Comparison of ENCODE assay signal across 21 cellular contexts in the genomic region with DNA sequence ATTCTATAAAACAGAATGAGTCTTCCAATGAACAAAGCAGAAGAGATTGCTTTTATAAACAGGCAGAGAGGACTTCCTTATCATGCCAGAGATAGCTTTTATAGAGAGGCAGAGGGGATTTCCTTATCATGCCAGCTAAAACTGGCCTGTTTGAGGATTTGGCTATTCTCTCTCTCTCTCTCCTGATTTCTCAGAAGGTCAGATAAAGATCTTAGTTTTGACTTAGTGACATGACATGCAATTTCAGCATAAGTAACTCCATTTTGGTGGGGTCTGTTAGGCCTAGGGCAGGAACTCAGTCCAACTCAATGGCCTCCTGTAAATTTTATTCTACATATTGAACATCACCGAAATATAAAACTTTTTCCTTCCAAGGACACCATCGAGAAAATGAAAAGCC. TPM values are rescaled to one million over a fixed set of nuclear protein-coding genes. Genes with fewer than 3 reads are reported as not detected.
A peak's percentile ranks its signal among the peaks of the same experiment; 100 is the strongest.
DNase-seq lines count a peak whose midpoint lies in the region; ATAC-seq, FAIRE-seq and TF ChIP-seq lines count a peak whose summit lies in the region.
"Had no signal": no experiment of that assay in that cellular context is flagged by ENCODE, and none has a peak within 500 bp of the region (broad histone marks: within the 10 kb centered on the region; RNA-seq: fewer than 3 reads in every experiment).

No MANE protein-coding gene starts in this region.

- BruUV-seq in K562 (replicated peaks; lab: Mats Ljungman, UMichigan): no TSS peak

- no peaks in the 10 kb centered on the region for H3K27me3 ChIP-seq in K562 (ENCODE audit: control insufficient read depth in 2 of 2, insufficient read depth in 2 of 2, low read length in 2 of 2)
- no peaks in the 10 kb centered on the region for H3K27me3 ChIP-seq in CD4-positive, alpha-beta T cell (ENCODE audit: control insufficient read depth, insufficient read depth, low read length)
- H3K27me3 ChIP-seq: SJSA1 had no signal

- TF ChIP-seq POLR2A in K562 (conservative IDR thresholded peaks at IDR 0.05) (no peak), GM12891 (IDR thresholded peaks at IDR 0.05; ENCODE audit: low read depth, low read length) (no peak)

- H3K4me3 ChIP-seq in K562 (no peak overlapping the region), mesodermal cell (ENCODE audit: extremely low read depth, insufficient read depth, low read length, poor library complexity, severe bottlenecking) (no peak overlapping the region)
- H3K4me3 ChIP-seq: SJSA1 had no signal

- H4K20me1 ChIP-seq in K562 (replicated peaks; ENCODE audit: control insufficient read depth, insufficient read depth, low read length): no peaks in the 10 kb centered on the region

- H3K36me3 Mint-ChIP-seq in CD4-positive, alpha-beta T cell (ENCODE audit: low read depth): no peaks in the 10 kb centered on the region

- no peaks in the 10 kb centered on the region for H3K36me3 ChIP-seq in K562 (ENCODE audit: control insufficient read depth, insufficient read depth, low read length)
- H3K36me3 ChIP-seq in mesodermal cell (ENCODE audit: control insufficient read depth, insufficient read depth, low read length): no peaks in the 10 kb centered on the region
- H3K36me3 ChIP-seq: SJSA1 had no signal

- H3K4me1 ChIP-seq in K562 (replicated peaks in 1 of 2; ENCODE audit: control insufficient read depth in 2 of 2, insufficient read depth in 2 of 2, low read length in 2 of 2) (peaks cover 4 to 17% of the 10 kb centered on the region in 2 experiments; a peak in 3 of 5 replicates), mesodermal cell (ENCODE audit: control insufficient read depth, insufficient read depth, low read length, poor library complexity, severe bottlenecking) (peaks cover 8% of the 10 kb centered on the region)
- H3K4me1 ChIP-seq: SJSA1 had no signal

- H3K9me3 ChIP-seq in K562 (replicated peaks; ENCODE audit: control insufficient read depth, insufficient read depth, low read depth, low read length) (no peaks in the 10 kb centered on the region), mesodermal cell (ENCODE audit: control insufficient read depth, low read length) (no peaks in the 10 kb centered on the region)
- H3K9me3 ChIP-seq in CD4-positive, alpha-beta T cell (ENCODE audit: control insufficient read depth, low read length): no peaks in the 10 kb centered on the region
- H3K9me3 ChIP-seq: SJSA1 had no signal

- no peak overlapping the region for H2AFZ ChIP-seq in K562 (ENCODE audit: low read depth, low read length)

- intact Hi-C loops in K562 (cut with micrococcal nuclease): loop anchor here (10.0 kb wide), 1 partner anchor 186 kb away; a partner anchor contains a TSS
- intact Hi-C loops in CD4-positive, alpha-beta T cell (cut with DNase I, micrococcal nuclease): no loop called here

- H3K4me2 ChIP-seq in K562 (ENCODE audit: insufficient read depth, low read length): no peak overlapping the region

- H3K4me3 Mint-ChIP-seq in CD4-positive, alpha-beta T cell: no peak overlapping the region
- H3K4me3 Mint-ChIP-seq: HFFc6 had no signal

- ATAC-seq in SK-N-SH treated with all-trans-retinoic acid at 6 μM for 48 hours: no peak
- ATAC-seq in K562: no peak
- ATAC-seq in CD4-positive, alpha-beta T cell (ENCODE audit: poor library complexity): no peak
- ATAC-seq: Right ventricle myocardium inferior had no signal

- TF ChIP-seq CTCF in K562 (IDR thresholded peaks at IDR 0.05 in 2 of 3, conservative IDR thresholded peaks at IDR 0.05 in 1 of 3; ENCODE audit: insufficient read depth in 2 of 3, low read depth in 1 of 3, low read length in 3 of 3): no peak
- no peak for TF ChIP-seq CTCF in CD4-positive, alpha-beta T cell (IDR thresholded peaks at IDR 0.05)

- H3K9me3 Mint-ChIP-seq in CD4-positive, alpha-beta T cell: no peaks in the 10 kb centered on the region
- H3K9me3 Mint-ChIP-seq: H9, HFFc6 had no signal

- H3K27ac Mint-ChIP-seq in CD4-positive, alpha-beta T cell: no peak overlapping the region
- H3K27ac Mint-ChIP-seq: H9, HFFc6 had no signal

- no peaks in the 10 kb centered on the region for H3K27me3 Mint-ChIP-seq in CD4-positive, alpha-beta T cell

- no peak for FAIRE-seq in K562 (lab: Jason Lieb, UNC)
- FAIRE-seq in GM12891 (lab: Jason Lieb, UNC): no peak
- FAIRE-seq: GM12892 had no signal

- H3K79me2 ChIP-seq in K562 (ENCODE audit: control insufficient read depth, insufficient read depth, low read length): no peaks in the 10 kb centered on the region

- POLR2A ChIA-PET in K562 (lab: Yijun Ruan, JAX): interaction anchor here (0.9 kb wide), 1 partner anchor 14 kb away, joined by 4 read pairs; no protein-coding TSS in a partner anchor
- POLR2A ChIA-PET in CD4-positive, alpha-beta T cell (lab: Charles Lee): no interaction called here

- CTCF ChIA-PET in K562 (lab: Yijun Ruan, JAX; ENCODE audit: low intra/inter-chr PET ratio): no interaction called here
- CTCF ChIA-PET in CD4-positive, alpha-beta T cell (lab: Charles Lee): no interaction called here

- no peaks in the 10 kb centered on the region for H3K4me1 Mint-ChIP-seq in CD4-positive, alpha-beta T cell (ENCODE audit: low read depth)

- H3K9ac ChIP-seq in K562 (ENCODE audit: insufficient read depth in 1 of 2, low read depth in 2 of 2, low read length in 2 of 2): no peak overlapping the region

- DNase-seq in GF-D8 (lab: John Stamatoyannopoulos, UW): peak; percentile 26
- no peak for DNase-seq in K562 (ENCODE audit: extremely low read depth in 1 of 4, low spot score in 3 of 4)
- no peak for DNase-seq in activated CD8-positive, alpha-beta memory T cell treated with anti-CD3 and anti-CD28 coated beads for 24 hours
- no peak for DNase-seq in CD4-positive, alpha-beta T cell
- DNase-seq in GM12891 (ENCODE audit: insufficient read length, low spot score): no peak
- no peak for DNase-seq in GDM1 (lab: John Stamatoyannopoulos, UW)
- DNase-seq: DMS79, H9, HFFc6, NCI-H1092 treated with DMSO at 0.1 percent for 48 hours, NCI-H1436 treated with DMSO at 0.1 percent for 48 hours, NCI-H2029 treated with DMSO at 0.1 percent for 48 hours, NCI-H2171, NCI-H345, NCI-H524 treated with DMSO at 0.1 percent for 48 hours, NCI-H82 had no signal

- no peak for TF ChIP-seq EP300 in K562 (IDR thresholded peaks at IDR 0.05; ENCODE audit: low read length)

- WGBS in K562 (ENCODE audit: insufficient coverage, low coverage, missing lambda C conversion rate): 25% methylated on average over 2 of the region's 2 CpGs
- no CpG with 5 or more reads among the region's 2 CpGs for WGBS in mesodermal cell (ENCODE audit: insufficient coverage in 2 of 2), 2 experiments

- H3K9me1 ChIP-seq in K562 (ENCODE audit: control insufficient read depth, insufficient read depth, low read length): no peaks in the 10 kb centered on the region

- no peak; a peak in 1 of 4 replicates for TF ChIP-seq RAD21 in K562 (CRISPR knock-in tag; conservative IDR thresholded peaks at IDR 0.05 in 1 of 2, IDR thresholded peaks at IDR 0.05 in 1 of 2)

- in situ Hi-C loops in K562 (cut with MboI): no loop called here

- no peak overlapping the region for H3K27ac ChIP-seq in K562 (ENCODE audit: extremely low read depth, low read depth, low read length)
- H3K27ac ChIP-seq in mesodermal cell (ENCODE audit: low read depth, low read length, severe bottlenecking): peak overlapping the region; percentile 10
- no peak overlapping the region for H3K27ac ChIP-seq in CD4-positive, alpha-beta T cell (ENCODE audit: low read depth, low read length)
- H3K27ac ChIP-seq: SJSA1 had no signal

TF ChIP-seq in SK-N-SH treated with all-trans-retinoic acid at 6 μM for 48 hours, 23 proteins besides CTCF, POLR2A, EP300 and RAD21 (continues in another document):
- peak; percentile 18; the same call in 1 of the 2 replicates for TF ChIP-seq ISL1 (CRISPR knock-in tag; IDR thresholded peaks at IDR 0.05)

TF ChIP-seq in K562, 482 proteins besides CTCF, POLR2A, EP300 and RAD21 (continues in another document):
- TF ChIP-seq HIVEP1 (CRISPR knock-in tag; IDR thresholded peaks at IDR 0.05) (peak; percentile 75; the same call in 1 of the 2 replicates), E2F3 (CRISPR knock-in tag; IDR thresholded peaks at IDR 0.05) (0 out of 2 replicates have a peak, but pooled peaks have one; percentile 62)

TF ChIP-seq in GM12891, 5 proteins besides CTCF, POLR2A, EP300 and RAD21:
- TF ChIP-seq POLR2AphosphoS5 (IDR thresholded peaks at IDR 0.05; ENCODE audit: low read depth, low read length) (no peak), POU2F2 (IDR thresholded peaks at IDR 0.05; ENCODE audit: low read depth, low read length) (no peak), SPI1 (IDR thresholded peaks at IDR 0.05; ENCODE audit: low read depth, low read length) (no peak)

RNA-seq across cellular contexts. Expression of a gene that starts 31.5 kb away (rescaled TPM):
- 58.3 and 148 TPM in 2 replicates for total RNA-seq in K562 (2011; cell fraction: chromatin; rRNA removed; ENCODE audit: low replicate concordance)
- total RNA-seq in K562 (2011; cell fraction: nucleolus; rRNA removed): 21.2 and 29.9 TPM in 2 replicates
- total RNA-seq in K562 (2011; cell fraction: nucleoplasm; rRNA removed): 52.6 and 70.1 TPM in 2 replicates
- total RNA-seq in K562 (2014; rRNA removed) (13.6 and 15.3 TPM in 2 replicates), K562 (2014; rRNA removed; fragmentation: Illumina TruSeq; extraction: Trizol) (24.4 and 26.2 TPM in 2 replicates), K562 (2015; rRNA removed; fragmentation: Illumina TruSeq; extraction: Trizol) (26.2 and 31.8 TPM in 2 replicates), K562 (2021) (13.8 and 13.9 TPM in 2 replicates)
- polyA plus RNA-seq in K562 (2011; rRNA removed) (19.3 and 26.0 TPM in 2 replicates), K562 (2014; fragmentation: Illumina TruSeq; extraction: Trizol) (12.2 and 14.5 TPM in 2 replicates), K562 (2014; fragmentation: Nextera tagmentation; extraction: Ambion mirVana) (1 to 10 TPM; 4.8 to 6.7 TPM), K562 (2014; rRNA removed) (9.5 and 13.3 TPM in 2 replicates)
- 4.9 and 9.3 TPM in 2 replicates for polyA plus RNA-seq in K562 (2011; cell fraction: cytosol; rRNA removed)
- polyA plus RNA-seq in K562 (2011; cell fraction: nucleus; rRNA removed): 16.9 and 17.1 TPM in 2 replicates
- 8.7 and 11.1 TPM in 2 replicates for polyA plus RNA-seq in K562 (2012)
- 63.2 and 72.7 TPM in 2 replicates for polyA minus RNA-seq in K562 (2011; rRNA and poly(A)+ RNA removed)
- polyA minus RNA-seq in K562 (2011; cell fraction: cytosol; rRNA and poly(A)+ RNA removed): 15.4 and 29.7 TPM in 2 replicates
- 39.0 and 62.6 TPM in 2 replicates for polyA minus RNA-seq in K562 (2011; cell fraction: nucleus; rRNA and poly(A)+ RNA removed)
- 35.8 TPM for polyA plus RNA-seq in mesodermal cell (2013, experiment 1 of 2)
- polyA plus RNA-seq in mesodermal cell (2013, experiment 2 of 2): 42.1 TPM
- total RNA-seq in CD4-positive, alpha-beta T cell: 10 to 100 TPM; 32.5 to 34.1 TPM
- 14.1 TPM for polyA plus RNA-seq in GM12891 (2012; ENCODE audit: low read depth, missing spikeins)
